ENCODE assay signal across 13 cellular contexts in the genomic region with DNA sequence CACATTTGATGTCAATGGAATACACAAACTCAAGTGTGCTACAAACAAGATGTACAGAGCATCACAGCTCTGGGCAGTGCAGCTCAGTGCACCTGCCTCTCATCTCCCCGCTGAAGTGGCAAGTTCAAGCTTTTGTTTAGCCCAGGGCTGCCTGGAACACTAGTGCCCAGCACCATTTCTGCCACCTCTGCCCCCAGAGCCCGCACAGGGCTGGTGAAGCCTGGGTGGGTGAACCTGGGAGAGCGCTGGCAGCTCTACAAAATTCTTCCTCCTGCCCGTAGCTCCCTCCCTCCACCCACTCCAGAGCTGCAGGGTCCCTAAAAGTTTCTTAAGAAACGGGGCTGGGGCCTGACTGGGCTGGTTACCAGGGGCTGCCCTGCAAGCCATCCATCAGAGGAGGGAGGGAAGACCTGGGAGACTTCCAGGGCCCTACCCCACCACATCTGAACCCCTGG. TPM values are rescaled to one million over a fixed set of nuclear protein-coding genes. Genes with fewer than 3 reads are reported as not detected.
DNase-seq lines count a peak whose midpoint lies in the region; ATAC-seq and TF ChIP-seq lines count a peak whose summit lies in the region.
"Had no signal": no experiment of that assay in that cellular context is flagged by ENCODE, and none has a peak within 500 bp of the region (broad histone marks: within the 10 kb centered on the region; RNA-seq: fewer than 3 reads in every experiment).

No MANE protein-coding gene starts in this region.

- H3K4me1 ChIP-seq in CD8-positive, alpha-beta memory T cell (ENCODE audit: insufficient read depth, low read length): peaks cover 6% of the 10 kb centered on the region
- H3K4me1 ChIP-seq: foreskin keratinocyte had no signal

- no peak overlapping the region for H3K27ac ChIP-seq in CD8-positive, alpha-beta memory T cell (ENCODE audit: low read depth, low read length)
- H3K27ac ChIP-seq: foreskin keratinocyte, SJCRH30, upper lobe of right lung had no signal

- H3K4me3 Mint-ChIP-seq in CD8-positive, alpha-beta memory T cell: peak overlapping the region; percentile 54 to 85 (median 70)
- H3K4me3 Mint-ChIP-seq in WTC11 (peak overlapping the region; percentile 49), natural killer cell (peak overlapping the region; percentile 17)
- H3K4me3 Mint-ChIP-seq: HFFc6 had no signal

- H3K4me3 ChIP-seq in CD8-positive, alpha-beta memory T cell (ENCODE audit: low read length): no peak overlapping the region

- peaks cover 12 to 32% (median 20%) of the 10 kb centered on the region in 3 donors for H3K4me1 Mint-ChIP-seq in CD8-positive, alpha-beta memory T cell
- H3K4me1 Mint-ChIP-seq in WTC11: peaks cover 14% of the 10 kb centered on the region
- H3K4me1 Mint-ChIP-seq in natural killer cell: peaks cover 0 to 16% of the 10 kb centered on the region in 2 donors

- ATAC-seq in WTC11 (no peak), natural killer cell (no peak), HG03139 (IDR thresholded peaks at IDR 0.05; ENCODE audit: unreplicated experiment) (no peak)
- ATAC-seq: foreskin keratinocyte had no signal

- CTCF ChIA-PET in CD8-positive, alpha-beta memory T cell (lab: Charles Lee): interaction anchor here (1.7 kb wide), 1 partner anchor 28 kb away, joined by 3 read pairs; no protein-coding TSS in a partner anchor
- CTCF ChIA-PET in WTC11 (lab: Charles Lee): interaction anchor here (1.0 to 3.3 kb wide), 3 partner anchors 25 to 99 kb away, joined by 3 to 21 read pairs (median 3); no protein-coding TSS in a partner anchor

- intact Hi-C loops in natural killer cell (cut with micrococcal nuclease): loop anchor here (1.0 kb wide), 1 partner anchor 34 kb away; no protein-coding TSS in a partner anchor

- peaks cover 0 to 1% (median 0%) of the 10 kb centered on the region in 3 donors for H3K36me3 Mint-ChIP-seq in CD8-positive, alpha-beta memory T cell
- H3K36me3 Mint-ChIP-seq in WTC11: peaks cover 5% of the 10 kb centered on the region
- H3K36me3 Mint-ChIP-seq in natural killer cell: no peaks in the 10 kb centered on the region

- H3K9me3 ChIP-seq in CD8-positive, alpha-beta memory T cell (ENCODE audit: low read length): no peaks in the 10 kb centered on the region
- H3K9me3 ChIP-seq: SJCRH30, upper lobe of right lung had no signal

- H3K9me3 Mint-ChIP-seq in CD8-positive, alpha-beta memory T cell: no peaks in the 10 kb centered on the region
- H3K9me3 Mint-ChIP-seq in WTC11: peaks cover 8% of the 10 kb centered on the region
- no peaks in the 10 kb centered on the region for H3K9me3 Mint-ChIP-seq in natural killer cell
- H3K9me3 Mint-ChIP-seq: HFFc6 had no signal

- H3K36me3 ChIP-seq in CD8-positive, alpha-beta memory T cell (ENCODE audit: insufficient read depth, low read length): no peaks in the 10 kb centered on the region
- H3K36me3 ChIP-seq: SJCRH30, upper lobe of right lung had no signal

- peak overlapping the region in 1 of 8 donors; percentile 30 for H3K27ac Mint-ChIP-seq in CD8-positive, alpha-beta memory T cell
- H3K27ac Mint-ChIP-seq in WTC11 (no peak overlapping the region), natural killer cell (no peak overlapping the region)
- H3K27ac Mint-ChIP-seq: HFFc6 had no signal

- peaks cover 14 to 22% of the 10 kb centered on the region in 2 donors for H3K27me3 Mint-ChIP-seq in CD8-positive, alpha-beta memory T cell
- H3K27me3 Mint-ChIP-seq in WTC11 (ENCODE audit: low read depth) (peaks cover 66% of the 10 kb centered on the region), natural killer cell (ENCODE audit: low read depth in 2 of 2) (peaks cover 0 to 15% of the 10 kb centered on the region in 2 donors)

- H3K27me3 ChIP-seq in CD8-positive, alpha-beta memory T cell (ENCODE audit: insufficient read depth, low read length, poor library complexity, severe bottlenecking): peaks cover 4% of the 10 kb centered on the region
- H3K27me3 ChIP-seq: SJCRH30 had no signal

- TF ChIP-seq CTCF in WTC11 (IDR thresholded peaks at IDR 0.05): no peak
- no peak for TF ChIP-seq CTCF in natural killer cell (IDR thresholded peaks at IDR 0.05)

- POLR2A ChIA-PET in CD8-positive, alpha-beta memory T cell (lab: Charles Lee): interaction anchor here (0.6 kb wide), 1 partner anchor 179 kb away, joined by 5 read pairs; no protein-coding TSS in a partner anchor
- POLR2A ChIA-PET in WTC11 (lab: Charles Lee): interaction anchor here (0.6 kb wide), 1 partner anchor 59 kb away, joined by 3 read pairs; no protein-coding TSS in a partner anchor

- peak; percentile 19 for DNase-seq in NCI-H1105 treated with DMSO at 0.1 percent for 48 hours (lab: John Stamatoyannopoulos, UW)
- DNase-seq in NCI-H1105 (lab: John Stamatoyannopoulos, UW): no peak
- no peak for DNase-seq in CD8-positive, alpha-beta memory T cell
- DNase-seq in WTC11 (ENCODE audit: low spot score): no peak
- no peak for DNase-seq in natural killer cell
- no peak for DNase-seq in stimulated activated CD8-positive, alpha-beta memory T cell treated with anti-CD3 and anti-CD28 coated beads, Interleukin-4, amount 100 ng/mL, for 48 hours
- DNase-seq in activated CD4-positive, CD25-positive, alpha-beta regulatory T cell (lab: John Stamatoyannopoulos, UW): no peak
- DNase-seq: foreskin keratinocyte, HFFc6, NCI-H510A treated with DMSO at 0.1 percent for 48 hours had no signal

TF ChIP-seq in WTC11, 78 proteins besides CTCF, POLR2A, EP300 and RAD21 (continues in another document):
- TF ChIP-seq IRF2 (CRISPR knock-in tag; IDR thresholded peaks at IDR 0.05; ENCODE audit: borderline replicate concordance, low read depth): no peak
- TF ChIP-seq HMGA2 (CRISPR knock-in tag; IDR thresholded peaks at IDR 0.05): no peak
- TF ChIP-seq, protein P1, sequence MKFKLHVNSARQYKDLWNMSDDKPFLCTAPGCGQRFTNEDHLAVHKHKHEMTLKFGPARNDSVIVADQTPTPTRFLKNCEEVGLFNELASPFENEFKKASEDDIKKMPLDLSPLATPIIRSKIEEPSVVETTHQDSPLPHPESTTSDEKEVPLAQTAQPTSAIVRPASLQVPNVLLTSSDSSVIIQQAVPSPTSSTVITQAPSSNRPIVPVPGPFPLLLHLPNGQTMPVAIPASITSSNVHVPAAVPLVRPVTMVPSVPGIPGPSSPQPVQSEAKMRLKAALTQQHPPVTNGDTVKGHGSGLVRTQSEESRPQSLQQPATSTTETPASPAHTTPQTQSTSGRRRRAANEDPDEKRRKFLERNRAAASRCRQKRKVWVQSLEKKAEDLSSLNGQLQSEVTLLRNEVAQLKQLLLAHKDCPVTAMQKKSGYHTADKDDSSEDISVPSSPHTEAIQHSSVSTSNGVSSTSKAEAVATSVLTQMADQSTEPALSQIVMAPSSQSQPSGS (CRISPR knock-in tag; IDR thresholded peaks at IDR 0.05; ENCODE audit: borderline replicate concordance, low read depth): no peak
- TF ChIP-seq, protein P2, sequence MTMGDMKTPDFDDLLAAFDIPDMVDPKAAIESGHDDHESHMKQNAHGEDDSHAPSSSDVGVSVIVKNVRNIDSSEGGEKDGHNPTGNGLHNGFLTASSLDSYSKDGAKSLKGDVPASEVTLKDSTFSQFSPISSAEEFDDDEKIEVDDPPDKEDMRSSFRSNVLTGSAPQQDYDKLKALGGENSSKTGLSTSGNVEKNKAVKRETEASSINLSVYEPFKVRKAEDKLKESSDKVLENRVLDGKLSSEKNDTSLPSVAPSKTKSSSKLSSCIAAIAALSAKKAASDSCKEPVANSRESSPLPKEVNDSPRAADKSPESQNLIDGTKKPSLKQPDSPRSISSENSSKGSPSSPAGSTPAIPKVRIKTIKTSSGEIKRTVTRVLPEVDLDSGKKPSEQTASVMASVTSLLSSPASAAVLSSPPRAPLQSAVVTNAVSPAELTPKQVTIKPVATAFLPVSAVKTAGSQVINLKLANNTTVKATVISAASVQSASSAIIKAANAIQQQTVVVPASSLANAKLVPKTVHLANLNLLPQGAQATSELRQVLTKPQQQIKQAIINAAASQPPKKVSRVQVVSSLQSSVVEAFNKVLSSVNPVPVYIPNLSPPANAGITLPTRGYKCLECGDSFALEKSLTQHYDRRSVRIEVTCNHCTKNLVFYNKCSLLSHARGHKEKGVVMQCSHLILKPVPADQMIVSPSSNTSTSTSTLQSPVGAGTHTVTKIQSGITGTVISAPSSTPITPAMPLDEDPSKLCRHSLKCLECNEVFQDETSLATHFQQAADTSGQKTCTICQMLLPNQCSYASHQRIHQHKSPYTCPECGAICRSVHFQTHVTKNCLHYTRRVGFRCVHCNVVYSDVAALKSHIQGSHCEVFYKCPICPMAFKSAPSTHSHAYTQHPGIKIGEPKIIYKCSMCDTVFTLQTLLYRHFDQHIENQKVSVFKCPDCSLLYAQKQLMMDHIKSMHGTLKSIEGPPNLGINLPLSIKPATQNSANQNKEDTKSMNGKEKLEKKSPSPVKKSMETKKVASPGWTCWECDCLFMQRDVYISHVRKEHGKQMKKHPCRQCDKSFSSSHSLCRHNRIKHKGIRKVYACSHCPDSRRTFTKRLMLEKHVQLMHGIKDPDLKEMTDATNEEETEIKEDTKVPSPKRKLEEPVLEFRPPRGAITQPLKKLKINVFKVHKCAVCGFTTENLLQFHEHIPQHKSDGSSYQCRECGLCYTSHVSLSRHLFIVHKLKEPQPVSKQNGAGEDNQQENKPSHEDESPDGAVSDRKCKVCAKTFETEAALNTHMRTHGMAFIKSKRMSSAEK (CRISPR knock-in tag; IDR thresholded peaks at IDR 0.05; ENCODE audit: borderline replicate concordance): no peak
- TF ChIP-seq, protein P3, sequence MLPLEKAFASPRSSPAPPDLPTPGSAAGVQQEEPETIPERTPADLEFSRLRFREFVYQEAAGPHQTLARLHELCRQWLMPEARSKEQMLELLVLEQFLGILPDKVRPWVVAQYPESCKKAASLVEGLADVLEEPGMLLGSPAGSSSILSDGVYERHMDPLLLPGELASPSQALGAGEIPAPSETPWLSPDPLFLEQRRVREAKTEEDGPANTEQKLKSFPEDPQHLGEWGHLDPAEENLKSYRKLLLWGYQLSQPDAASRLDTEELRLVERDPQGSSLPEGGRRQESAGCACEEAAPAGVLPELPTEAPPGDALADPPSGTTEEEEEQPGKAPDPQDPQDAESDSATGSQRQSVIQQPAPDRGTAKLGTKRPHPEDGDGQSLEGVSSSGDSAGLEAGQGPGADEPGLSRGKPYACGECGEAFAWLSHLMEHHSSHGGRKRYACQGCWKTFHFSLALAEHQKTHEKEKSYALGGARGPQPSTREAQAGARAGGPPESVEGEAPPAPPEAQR (CRISPR knock-in tag; IDR thresholded peaks at IDR 0.05): no peak

RNA-seq across cellular contexts. Expression of a gene that starts 1.5 kb away (rescaled TPM):
- total RNA-seq in CD8-positive, alpha-beta memory T cell: 1 to 10 TPM; 4.7 to 5.1 TPM
- 2.2 TPM for polyA plus RNA-seq in CD8-positive, alpha-beta memory T cell
- total RNA-seq in WTC11 (2021): 52.1 to 63.9 TPM (median 63.4 TPM) in 3 replicates
- total RNA-seq in natural killer cell: 10 to 100 TPM; 11.3 to 15.4 (median 13.5) TPM

RNA-seq across cellular contexts. Expression of a gene that starts 34.8 kb away (rescaled TPM):
- total RNA-seq in CD8-positive, alpha-beta memory T cell: 10 to 100 TPM; 61.9 to 66.2 TPM
- 39.7 TPM for polyA plus RNA-seq in CD8-positive, alpha-beta memory T cell
- total RNA-seq in WTC11 (2021) (26.4 to 32.7 TPM (median 26.7 TPM) in 3 replicates), natural killer cell (100 to 1,000 TPM; 146 to 200 (median 183) TPM)

RNA-seq across cellular contexts. Expression of a gene that starts 50.1 kb away (rescaled TPM):
- 10 to 100 TPM; 12.9 to 14.2 TPM for total RNA-seq in CD8-positive, alpha-beta memory T cell
- 4.3 TPM for polyA plus RNA-seq in CD8-positive, alpha-beta memory T cell
- total RNA-seq in WTC11 (2021) (4.1 to 6.6 TPM (median 5.5 TPM) in 3 replicates), natural killer cell (10 to 100 TPM; 26.3 to 32.9 (median 32.6) TPM)

Comparison
In these comparisons a context has a peak if more than half of its experiments do, and no peak if none do; other contexts are left out.
1. H3K4me3 Mint-ChIP-seq: peak in every context shown above with its lines; median percentile 70 in CD8-positive, alpha-beta memory T cell; 49 in WTC11; 17 in natural killer cell.